In the genomic region with DNA sequence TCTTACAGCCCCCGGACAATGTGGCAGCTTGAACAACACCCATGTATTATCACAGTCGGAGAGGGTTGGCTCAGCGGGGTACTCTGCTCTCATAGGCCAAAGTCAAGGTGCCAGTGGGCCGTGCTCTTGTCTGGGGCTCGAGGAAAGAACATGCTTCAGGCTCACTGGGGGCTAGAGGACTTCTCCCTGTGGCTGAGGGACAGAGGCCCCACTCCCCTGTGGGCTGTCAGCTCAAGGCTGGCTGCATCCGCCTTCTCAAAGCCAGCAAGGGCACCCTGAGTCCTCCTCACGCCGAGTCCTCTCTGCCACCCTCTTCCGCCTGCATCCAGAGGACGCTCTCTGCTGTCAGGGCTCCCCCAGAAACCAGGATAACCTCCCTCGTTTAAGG, we compare ENCODE assay signal across 27 cellular contexts.
A peak's percentile ranks its signal among the peaks of the same experiment; 100 is the strongest.
DNase-seq lines count a peak whose midpoint lies in the region; ATAC-seq and TF ChIP-seq lines count a peak whose summit lies in the region.
"Had no signal": no experiment of that assay in that cellular context is flagged by ENCODE, and none has a peak within 500 bp of the region (broad histone marks: within the 10 kb centered on the region; RNA-seq: fewer than 3 reads in every experiment).

No MANE protein-coding gene starts in this region.

- no peaks in the 10 kb centered on the region for H3K36me3 ChIP-seq in BLaER1 treated with 17β-estradiol and CSF1 and Interleukin-3, amounts not matched to agents 10 nM and 100 nM
- no peaks in the 10 kb centered on the region for H3K36me3 ChIP-seq in adipocyte (ENCODE audit: control insufficient read depth, insufficient read depth, low read length, severe bottlenecking)
- H3K36me3 ChIP-seq in hepatocyte (replicated peaks; ENCODE audit: insufficient read depth, low read depth), result no peaks in the 10 kb centered on the region
- H3K36me3 ChIP-seq in sigmoid colon, result no peaks in the 10 kb centered on the region
- H3K36me3 ChIP-seq: BE2C, pancreas had no signal

- H3K27ac ChIP-seq in BLaER1 treated with 17β-estradiol and CSF1 and Interleukin-3, amounts not matched to agents 10 nM and 100 nM, result peak overlapping the region; percentile 23 to 98 (median 74); a peak in 20 of 22 replicates
- H3K27ac ChIP-seq in hepatocyte, result no peak overlapping the region
- H3K27ac ChIP-seq in sigmoid colon, result peak overlapping the region in 3 of 4 donors; percentile 31 to 47 (median 47)
- H3K27ac ChIP-seq in caudate nucleus (ENCODE audit: low read depth, low read length), result no peak overlapping the region
- H3K27ac ChIP-seq: pancreas had no signal

- peaks cover 0 to 15% (median 0%) of the 10 kb centered on the region in 11 experiments; a peak in 3 of 22 replicates for H3K9me3 ChIP-seq in BLaER1 treated with 17β-estradiol and CSF1 and Interleukin-3, amounts not matched to agents 10 nM and 100 nM (replicated peaks in 1 of 11)
- H3K9me3 ChIP-seq in adipocyte (ENCODE audit: control insufficient read depth, low read length), result peaks cover 3% of the 10 kb centered on the region
- H3K9me3 ChIP-seq in hepatocyte (ENCODE audit: low read depth), result no peaks in the 10 kb centered on the region
- no peaks in the 10 kb centered on the region for H3K9me3 ChIP-seq in sigmoid colon
- H3K9me3 ChIP-seq: BE2C, mucosa of descending colon, pancreas had no signal

- H3K4me3 ChIP-seq in BLaER1 treated with 17β-estradiol and CSF1 and Interleukin-3, amounts not matched to agents 10 nM and 100 nM, result no peak overlapping the region
- H3K4me3 ChIP-seq in adipocyte (ENCODE audit: low read length), result no peak overlapping the region
- no peak overlapping the region for H3K4me3 ChIP-seq in hepatocyte
- no peak overlapping the region for H3K4me3 ChIP-seq in sigmoid colon
- H3K4me3 ChIP-seq: GM12878, lung, mucosa of descending colon, pancreas had no signal

- H3K9ac ChIP-seq in BLaER1 treated with 17β-estradiol and CSF1 and Interleukin-3, amounts not matched to agents 10 nM and 100 nM, result peak overlapping the region in 10 of 11 experiments; percentile 27 to 78 (median 52); a peak in 14 of 22 replicates
- peak overlapping the region; percentile 39 for H3K9ac ChIP-seq in adipocyte (ENCODE audit: low read length)

- no peak for TF ChIP-seq POLR2A in sigmoid colon (IDR thresholded peaks at IDR 0.05)

- H3K27me3 ChIP-seq in BLaER1 treated with 17β-estradiol and CSF1 and Interleukin-3, amounts not matched to agents 10 nM and 100 nM, result no peaks in the 10 kb centered on the region
- no peaks in the 10 kb centered on the region for H3K27me3 ChIP-seq in adipocyte (replicated peaks; ENCODE audit: control insufficient read depth, insufficient read depth, low read length)
- no peaks in the 10 kb centered on the region for H3K27me3 ChIP-seq in hepatocyte
- H3K27me3 ChIP-seq in sigmoid colon, result no peaks in the 10 kb centered on the region
- H3K27me3 ChIP-seq: BE2C, pancreas had no signal

- H3K4me2 ChIP-seq in BLaER1 treated with 17β-estradiol and CSF1 and Interleukin-3, amounts not matched to agents 10 nM and 100 nM, result peak overlapping the region; percentile 79 to 99 (median 96)
- H3K4me2 ChIP-seq in hepatocyte, result no peak overlapping the region

- H3K79me2 ChIP-seq in hepatocyte, result no peaks in the 10 kb centered on the region

- intact Hi-C loops in sigmoid colon (cut with DNase I), result no loop called here

- WGBS in hepatocyte (ENCODE audit: low lambda C conversion rate, missing lambda C conversion rate), result 89% methylated on average over 11 of the region's 11 CpGs
- WGBS in sigmoid colon, 2 donors, result 85 to 87% methylated on average over 11 of the region's 11 CpGs

- peaks cover 58 to 84% (median 68%) of the 10 kb centered on the region in 10 experiments for H3K4me1 ChIP-seq in BLaER1 treated with 17β-estradiol and CSF1 and Interleukin-3, amounts not matched to agents 10 nM and 100 nM
- H3K4me1 ChIP-seq in adipocyte (ENCODE audit: control insufficient read depth, insufficient read depth, low read length) (peaks cover 25% of the 10 kb centered on the region), hepatocyte (ENCODE audit: insufficient read depth) (no peaks in the 10 kb centered on the region), sigmoid colon (peaks cover 0 to 31% (median 26%) of the 10 kb centered on the region in 4 donors)
- H3K4me1 ChIP-seq: BE2C, pancreas had no signal

- DNase-seq in adipocyte (ENCODE audit: low read depth) (no peak), hepatocyte (ENCODE audit: low spot score) (peak; percentile 2), sigmoid colon (no peak), caudate nucleus (lab: John Stamatoyannopoulos, UW) (no peak), RPMI8226 (no peak)
- DNase-seq: activated CD4-positive, alpha-beta memory T cell treated with anti-CD3 and anti-CD28 coated beads for 36 hours; activated CD4-positive, CD25-positive, alpha-beta regulatory T cell treated with anti-CD3 and anti-CD28 coated beads, Interleukin-2, amount 50 U/mL, for 72 hours; activated naive CD4-positive, alpha-beta T cell; activated naive CD8-positive, alpha-beta T cell treated with anti-CD3 and anti-CD28 coated beads, Interleukin-2, amount 50 U/mL, for 24 hours; BE2C; effector CD4-positive, alpha-beta T cell; HFFc6; NCI-H1048; NCI-H748 treated with DMSO at 0.1 percent for 48 hours; pancreas; retina; SHP77 treated with DMSO at 0.1 percent for 48 hours; stimulated activated CD4-positive, alpha-beta T cell treated with anti-CD3 and anti-CD28 coated beads, Interleukin-12 subunit alpha, Interleukin-12 subunit beta, amount 100 ng/mL, for 4 hours; stimulated activated CD4-positive, alpha-beta T cell treated with anti-CD3 and anti-CD28 coated beads, Interleukin-2, amount 100 ng/mL, for 48 hours; stimulated activated naive CD8-positive, alpha-beta T cell treated with anti-CD3 and anti-CD28 coated beads, Interleukin-15, amount 100 ng/mL, for 72 hours had no signal

- TF ChIP-seq CTCF in hepatocyte (IDR thresholded peaks at IDR 0.05; ENCODE audit: poor library complexity) (no peak), sigmoid colon (IDR thresholded peaks at IDR 0.05) (no peak)

- H4K20me1 ChIP-seq in BLaER1 treated with 17β-estradiol and CSF1 and Interleukin-3, amounts not matched to agents 10 nM and 100 nM, result no peaks in the 10 kb centered on the region
- no peaks in the 10 kb centered on the region for H4K20me1 ChIP-seq in hepatocyte (ENCODE audit: insufficient read depth, poor library complexity, severe bottlenecking)

- no peak for TF ChIP-seq EP300 in sigmoid colon (IDR thresholded peaks at IDR 0.05)

- ATAC-seq in HG02642 (IDR thresholded peaks at IDR 0.05; ENCODE audit: poor library complexity, unreplicated experiment) (no peak), GM21360 (IDR thresholded peaks at IDR 0.05; ENCODE audit: unreplicated experiment) (no peak)
- ATAC-seq: activated naive CD8-positive, alpha-beta T cell treated with anti-CD3 and anti-CD28 coated beads, Interleukin-2, amount 50 U/mL, for 24 hours; GM12878; natural killer cell treated with Interleukin-12 subunit alpha and Interleukin-12 subunit beta and Interleukin-15 and Interleukin-18, amount 100 ng/mL, for 72 hours; stimulated activated naive CD8-positive, alpha-beta T cell treated with anti-CD3 and anti-CD28 coated beads, Interleukin-15, amount 100 ng/mL, for 72 hours had no signal

- no peaks in the 10 kb centered on the region for H3K9me2 ChIP-seq in hepatocyte (replicated peaks; ENCODE audit: insufficient read depth)

- no peak overlapping the region for H2AFZ ChIP-seq in hepatocyte

Comparison
In these comparisons a context has a peak if more than half of its experiments do, and no peak if none do; other contexts are left out.
1. H3K27ac ChIP-seq: peak in BLaER1 treated with 17β-estradiol and CSF1 and Interleukin-3, amounts not matched to agents 10 nM and 100 nM (11 of 11) and sigmoid colon (3 of 4); none in hepatocyte (single experiment) and caudate nucleus (single experiment).